In genomic region chr16:89359296-89360147, GRCh38 we compare ENCODE assay signal across 9 cellular contexts.
DNase-seq lines count a peak whose midpoint lies in the region; ATAC-seq and TF ChIP-seq lines count a peak whose summit lies in the region.
"Had no signal": no experiment of that assay in that cellular context is flagged by ENCODE, and none has a peak within 500 bp of the region (broad histone marks: within the 10 kb centered on the region; RNA-seq: fewer than 3 reads in every experiment).

No MANE protein-coding gene starts in this region.

- H3K27ac ChIP-seq in mammary epithelial cell (ENCODE audit: insufficient read depth, low read depth, low read length) (no peak overlapping the region), VCaP (peak overlapping the region; percentile 21; the same call in 1 of the 2 replicates), thymus (ENCODE audit: low read depth) (peak overlapping the region; percentile 86), Karpas-422 (ENCODE audit: low read length) (no peak overlapping the region)

- H3K4me2 ChIP-seq in mammary epithelial cell (ENCODE audit: insufficient read depth, low read depth, low read length) (no peak overlapping the region), Karpas-422 (ENCODE audit: low read depth, low read length, poor library complexity, severe bottlenecking) (no peak overlapping the region)

- H3K9me2 ChIP-seq in Karpas-422 (replicated peaks; ENCODE audit: insufficient read depth, low read length), result no peaks in the 10 kb centered on the region

- no peak overlapping the region for H2AFZ ChIP-seq in mammary epithelial cell (ENCODE audit: low read depth, low read length)
- no peak overlapping the region for H2AFZ ChIP-seq in Karpas-422 (ENCODE audit: low read length)

- H3K4me3 Mint-ChIP-seq in MCF 10A (ENCODE audit: unreplicated experiment), result no peak overlapping the region

- H3K4me1 Mint-ChIP-seq in MCF 10A (ENCODE audit: insufficient read depth, unreplicated experiment), result peaks cover 34% of the 10 kb centered on the region

- no TSS peak for BruUV-seq in MCF 10A (replicated peaks; lab: Mats Ljungman, UMichigan)
- BruUV-seq in mammary epithelial cell (replicated peaks; lab: Mats Ljungman, UMichigan), result no TSS peak

- ATAC-seq in GM19328 (IDR thresholded peaks at IDR 0.05; ENCODE audit: unreplicated experiment), result no peak
- ATAC-seq: body of pancreas had no signal

- H3K27me3 Mint-ChIP-seq in MCF 10A (ENCODE audit: insufficient read depth, unreplicated experiment), result no peaks in the 10 kb centered on the region

- H3K9me3 Mint-ChIP-seq in MCF 10A (ENCODE audit: unreplicated experiment), result no peaks in the 10 kb centered on the region

- dilution Hi-C loops in mammary epithelial cell (cut with HindIII; ENCODE audit: low sequenced_read_pairs), result loop anchor here (5.0 kb wide), 1 partner anchor 78 kb away; no protein-coding TSS in a partner anchor

- WGBS in mammary epithelial cell (ENCODE audit: low coverage, missing lambda C conversion rate), result 48% methylated on average over 18 of the region's 18 CpGs
- 29% methylated on average over 18 of the region's 18 CpGs for WGBS in thymus

- H3K9me3 ChIP-seq in mammary epithelial cell (replicated peaks; ENCODE audit: insufficient read depth, low read length) (no peaks in the 10 kb centered on the region), thymus (ENCODE audit: control insufficient read depth) (no peaks in the 10 kb centered on the region), Karpas-422 (ENCODE audit: low read length) (no peaks in the 10 kb centered on the region)
- H3K9me3 ChIP-seq: body of pancreas had no signal

- POLR2A ChIA-PET in MCF 10A (lab: Yijun Ruan, JAX), result interaction anchor here (0.7 to 0.9 kb wide), 3 partner anchors 14 to 567 kb away, joined by 3 to 4 read pairs (median 3); no protein-coding TSS in a partner anchor

- CTCF ChIA-PET in MCF 10A (lab: Yijun Ruan, JAX), result interaction anchor here (0.6 to 1.2 kb wide), 2 partner anchors 10 to 58 kb away, joined by 3 to 4 read pairs; no protein-coding TSS in a partner anchor
- CTCF ChIA-PET in mammary epithelial cell (lab: Charles Lee; ENCODE audit: low non-redundant PET), result no interaction called here

- H3K27ac Mint-ChIP-seq in MCF 10A (ENCODE audit: low read depth, unreplicated experiment), result peak overlapping the region; percentile 54

- H3K79me2 ChIP-seq in mammary epithelial cell (ENCODE audit: insufficient read depth, low read length) (peaks cover 92% of the 10 kb centered on the region), Karpas-422 (ENCODE audit: low read length) (peaks cover 88% of the 10 kb centered on the region)

- H3K36me3 Mint-ChIP-seq in MCF 10A (ENCODE audit: insufficient read depth, unreplicated experiment), result peaks cover 57% of the 10 kb centered on the region

- H4K20me1 ChIP-seq in mammary epithelial cell (ENCODE audit: insufficient read depth, low read length), result no peaks in the 10 kb centered on the region
- H4K20me1 ChIP-seq in Karpas-422 (ENCODE audit: insufficient read depth, low read depth, low read length), result peaks cover 27% of the 10 kb centered on the region; the same call in 1 of the 2 replicates

- no peak for TF ChIP-seq CTCF in MCF 10A (IDR thresholded peaks at IDR 0.05; ENCODE audit: unreplicated experiment)
- no peak for TF ChIP-seq CTCF in mammary epithelial cell (conservative IDR thresholded peaks at IDR 0.05 in 1 of 2, IDR thresholded peaks at IDR 0.05 in 1 of 2; ENCODE audit: extremely low read depth in 1 of 2, insufficient read depth in 1 of 2, low read depth in 1 of 2, low read length in 2 of 2)
- TF ChIP-seq CTCF in VCaP (conservative IDR thresholded peaks at IDR 0.05), result no peak
- no peak for TF ChIP-seq CTCF in fibroblast of mammary gland (conservative IDR thresholded peaks at IDR 0.05; ENCODE audit: control insufficient read depth, insufficient read depth, low read depth, low read length)

- no peak for DNase-seq in MCF 10A (ENCODE audit: unreplicated experiment)
- DNase-seq in mammary epithelial cell, result no peak
- DNase-seq in fibroblast of mammary gland (ENCODE audit: low read depth), result peak; percentile 48
- DNase-seq in Karpas-422, result no peak
- DNase-seq in UCSD-AML1 (lab: John Stamatoyannopoulos, UW; ENCODE audit: unreplicated experiment), result no peak

- in situ Hi-C loops in mammary epithelial cell (cut with MboI; ENCODE audit: low sequenced_read_pairs in 2 of 2), result no loop called here

- intact Hi-C loops in MCF 10A (cut with micrococcal nuclease) (no loop called here), mammary epithelial cell (cut with micrococcal nuclease) (loop anchor here (2.0 to 5.0 kb wide), 2 partner anchors 19 to 57 kb away; no protein-coding TSS in a partner anchor)

- H3K9ac ChIP-seq in mammary epithelial cell (ENCODE audit: insufficient read depth, low read length) (no peak overlapping the region), Karpas-422 (ENCODE audit: low read length) (no peak overlapping the region)

- H3K4me3 ChIP-seq in mammary epithelial cell (replicated peaks in 1 of 3; ENCODE audit: insufficient read depth in 1 of 3, low read depth in 2 of 3, low read length in 3 of 3) (no peak overlapping the region), fibroblast of mammary gland (ENCODE audit: control insufficient read depth, low read depth, low read length) (no peak overlapping the region), thymus (ENCODE audit: low read length) (peak overlapping the region; percentile 20), Karpas-422 (ENCODE audit: low read length) (no peak overlapping the region)
- H3K4me3 ChIP-seq: body of pancreas had no signal

- H3K4me1 ChIP-seq in mammary epithelial cell (ENCODE audit: insufficient read depth, low read length), result peaks cover 53% of the 10 kb centered on the region
- H3K4me1 ChIP-seq in thymus (ENCODE audit: control insufficient read depth, insufficient read depth, low read length), result peaks cover 64% of the 10 kb centered on the region
- H3K4me1 ChIP-seq in Karpas-422 (ENCODE audit: low read length), result peaks cover 20% of the 10 kb centered on the region

- H3K36me3 ChIP-seq in mammary epithelial cell (ENCODE audit: insufficient read depth, low read length) (peaks cover 2% of the 10 kb centered on the region), thymus (ENCODE audit: control insufficient read depth, insufficient read depth) (peaks cover 4% of the 10 kb centered on the region), Karpas-422 (ENCODE audit: insufficient read depth, low read length) (no peaks in the 10 kb centered on the region)

- H3K27me3 ChIP-seq in mammary epithelial cell (ENCODE audit: insufficient read depth, low read length) (no peaks in the 10 kb centered on the region), thymus (ENCODE audit: control insufficient read depth, insufficient read depth) (no peaks in the 10 kb centered on the region), Karpas-422 (ENCODE audit: low read length) (no peaks in the 10 kb centered on the region)
- H3K27me3 ChIP-seq: body of pancreas had no signal

Comparison
In these comparisons a context has a peak if more than half of its experiments do, and no peak if none do; other contexts are left out.
1. H3K27ac ChIP-seq: peak in VCaP (single experiment) and thymus (single experiment); none in mammary epithelial cell (single experiment) and Karpas-422 (single experiment).